8 cellular contexts compared by ENCODE assay signal in genomic region chr1:65065535-65066378, GRCh38.
DNase-seq lines count a peak whose midpoint lies in the region; ATAC-seq and TF ChIP-seq lines count a peak whose summit lies in the region.

No MANE protein-coding gene starts in this region.

- TF ChIP-seq CTCF in HL-60 (IDR thresholded peaks at IDR 0.05; ENCODE audit: insufficient read depth, low read length) (no peak), adrenal gland (IDR thresholded peaks at IDR 0.05) (no peak)

- H3K9ac ChIP-seq in iPS-15b (ENCODE audit: low read depth, low read length) (peak overlapping the region; percentile 8), skeletal muscle satellite cell (ENCODE audit: low read depth, low read length) (peak overlapping the region; percentile 79)

- H3K9me3 ChIP-seq in adrenal gland (replicated peaks in 1 of 3) (no peaks in the 10 kb centered on the region), iPS-15b (ENCODE audit: control insufficient read depth, insufficient read depth, low read length) (no peaks in the 10 kb centered on the region), skeletal muscle satellite cell (replicated peaks; ENCODE audit: low read length) (no peaks in the 10 kb centered on the region)

- peaks cover 28 to 55% of the 10 kb centered on the region in 2 donors for H3K4me1 ChIP-seq in adrenal gland (replicated peaks in 1 of 2)
- peaks cover 2% of the 10 kb centered on the region for H3K4me1 ChIP-seq in iPS-15b (ENCODE audit: control insufficient read depth, insufficient read depth, low read length)
- peaks cover 4% of the 10 kb centered on the region for H3K4me1 ChIP-seq in skeletal muscle satellite cell (ENCODE audit: control insufficient read depth, insufficient read depth, low read length)

- intact Hi-C loops in adrenal gland (cut with DNase I), result no loop called here

- DNase-seq in AG08396 (ENCODE audit: low spot score) (peak; percentile 25), HL-60 (ENCODE audit: low read depth in 1 of 2, low spot score in 1 of 2) (no peak), adrenal gland (peak; percentile 43 to 66 (median 52)), SKM-1 (lab: John Stamatoyannopoulos, UW; ENCODE audit: unreplicated experiment) (no peak)

- peak overlapping the region; percentile 79 for H3K27ac ChIP-seq in HL-60 (replicated peaks)
- peak overlapping the region in 4 of 5 donors; percentile 83 to 100 (median 99) for H3K27ac ChIP-seq in adrenal gland

- WGBS in adrenal gland, 4 donors, result 16 to 22% (median 21%) methylated on average over 14 to 15 of the region's 15 CpGs

- peak overlapping the region; percentile 99 for H3K4me2 ChIP-seq in skeletal muscle satellite cell (ENCODE audit: low read length)

- H3K36me3 ChIP-seq in adrenal gland (replicated peaks in 1 of 2) (no peaks in the 10 kb centered on the region), iPS-15b (ENCODE audit: control insufficient read depth, insufficient read depth, low read length) (peaks cover 2% of the 10 kb centered on the region), skeletal muscle satellite cell (ENCODE audit: insufficient read depth, low read length) (no peaks in the 10 kb centered on the region)

- no peak for TF ChIP-seq POLR2A in adrenal gland (IDR thresholded peaks at IDR 0.05)

- H3K27me3 ChIP-seq in HL-60 (ENCODE audit: insufficient read depth, poor library complexity, severe bottlenecking), result no peaks in the 10 kb centered on the region
- H3K27me3 ChIP-seq in adrenal gland, result no peaks in the 10 kb centered on the region
- no peaks in the 10 kb centered on the region for H3K27me3 ChIP-seq in iPS-15b (ENCODE audit: control insufficient read depth, insufficient read depth, low read length)
- H3K27me3 ChIP-seq in skeletal muscle satellite cell (ENCODE audit: control insufficient read depth, insufficient read depth, low read length), result peaks cover 12% of the 10 kb centered on the region

- H3K4me3 ChIP-seq in HL-60 (replicated peaks; ENCODE audit: insufficient read depth, low read length) (peak overlapping the region; percentile 79), adrenal gland (peak overlapping the region in 2 of 4 donors; percentile 91 to 93), iPS-15b (ENCODE audit: low read depth, low read length) (peak overlapping the region; percentile 74), skeletal muscle satellite cell (ENCODE audit: low read length) (peak overlapping the region; percentile 82)

- no peak for ATAC-seq in HG02588 (IDR thresholded peaks at IDR 0.05; ENCODE audit: unreplicated experiment)
- no peak for ATAC-seq in HG03457 (IDR thresholded peaks at IDR 0.05; ENCODE audit: unreplicated experiment)

Comparison
In these comparisons a context has a peak if more than half of its experiments do, and no peak if none do; other contexts are left out.
1. DNase-seq: peak in AG08396 (single experiment) and adrenal gland (7 of 7); none in HL-60 (0 of 2) and SKM-1 (single experiment).